21 cellular contexts compared by ENCODE assay signal in the genomic region with DNA sequence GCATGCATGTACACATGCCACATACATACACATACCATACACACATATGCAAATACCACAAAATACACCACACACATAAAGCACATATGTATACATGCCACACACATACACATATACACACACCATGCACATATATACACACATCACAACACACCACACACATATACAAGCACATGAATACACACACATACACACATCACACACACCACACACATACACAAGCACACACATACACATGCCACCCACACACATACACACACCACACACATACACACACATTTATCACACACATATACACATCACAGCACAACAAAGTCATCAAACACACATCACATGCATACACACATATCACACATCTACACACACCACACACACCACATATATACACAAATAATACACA.
"Had no signal": no experiment of that assay in that cellular context is flagged by ENCODE, and none has a peak within 500 bp of the region (broad histone marks: within the 10 kb centered on the region; RNA-seq: fewer than 3 reads in every experiment).

No MANE protein-coding gene starts in this region.

- H3K4me3 ChIP-seq: MG63, SJSA1, SK-N-MC had no signal

- DNase-seq: Karpas-422, KG1, MG63, NCI-H1092, NCI-H1436, NCI-H187, NCI-H2029, NCI-H2081 treated with DMSO at 0.1 percent for 48 hours, NCI-H2171, NCI-H226, NCI-H446, NCI-H510A, NCI-H524 treated with DMSO at 0.1 percent for 48 hours, NCI-H69, NCI-H774, Right ventricle myocardium superior, RPMI8226, SIG-M5 had no signal

- FAIRE-seq: RCC 7860 had no signal

- H3K36me3 ChIP-seq: MG63, SJSA1 had no signal

- H3K27me3 ChIP-seq: MG63, SJSA1 had no signal

- H3K4me1 ChIP-seq: SJSA1 had no signal

- H3K27ac ChIP-seq: SJSA1, SK-N-MC had no signal

- H3K9me3 ChIP-seq: MG63, SJSA1 had no signal
